1 cellular context compared by ENCODE assay signal in the genomic region with DNA sequence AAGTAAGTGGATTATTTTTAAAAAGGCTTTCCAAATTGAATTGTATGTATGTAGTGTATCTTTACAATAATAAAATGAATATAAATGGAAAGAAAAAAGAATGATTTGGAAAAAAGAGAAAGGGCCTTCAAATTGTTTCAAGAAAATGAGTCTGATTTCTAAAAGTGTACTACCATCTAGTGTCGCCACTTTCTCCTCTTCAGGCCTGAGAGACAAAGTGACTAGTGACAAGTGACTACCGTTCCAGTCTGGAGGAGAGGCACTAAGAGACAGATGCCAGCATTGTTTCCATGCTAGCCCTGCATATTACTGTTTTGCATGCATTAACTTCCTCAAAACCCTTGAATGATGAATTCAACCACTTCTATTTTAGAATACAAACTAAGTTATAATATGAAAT.
TF ChIP-seq lines count a peak whose summit lies in the region.

No MANE protein-coding gene starts in this region.

TF ChIP-seq in HCT116, 20 proteins besides CTCF, POLR2A, EP300 and RAD21 (continued from another document):
- TF ChIP-seq TCF7L2 (IDR thresholded peaks at IDR 0.05; ENCODE audit: borderline replicate concordance, extremely low read depth, insufficient read depth, insufficient read length) (no peak), CEBPB (IDR thresholded peaks at IDR 0.05; ENCODE audit: low read depth) (no peak), ZNF274 (IDR thresholded peaks at IDR 0.05; ENCODE audit: low read depth, low read length) (no peak), YY1 (IDR thresholded peaks at IDR 0.05; ENCODE audit: extremely low read depth, insufficient replicate concordance, low read depth, low read length) (no peak), EZH2phosphoT487 (IDR thresholded peaks at IDR 0.05; ENCODE audit: borderline replicate concordance) (no peak), FOSL1 (IDR thresholded peaks at IDR 0.05; ENCODE audit: low read depth) (no peak), SIN3A (IDR thresholded peaks at IDR 0.05; ENCODE audit: low read depth) (no peak), SRF (IDR thresholded peaks at IDR 0.05; ENCODE audit: low read depth) (no peak)
- TF ChIP-seq, protein P1, sequence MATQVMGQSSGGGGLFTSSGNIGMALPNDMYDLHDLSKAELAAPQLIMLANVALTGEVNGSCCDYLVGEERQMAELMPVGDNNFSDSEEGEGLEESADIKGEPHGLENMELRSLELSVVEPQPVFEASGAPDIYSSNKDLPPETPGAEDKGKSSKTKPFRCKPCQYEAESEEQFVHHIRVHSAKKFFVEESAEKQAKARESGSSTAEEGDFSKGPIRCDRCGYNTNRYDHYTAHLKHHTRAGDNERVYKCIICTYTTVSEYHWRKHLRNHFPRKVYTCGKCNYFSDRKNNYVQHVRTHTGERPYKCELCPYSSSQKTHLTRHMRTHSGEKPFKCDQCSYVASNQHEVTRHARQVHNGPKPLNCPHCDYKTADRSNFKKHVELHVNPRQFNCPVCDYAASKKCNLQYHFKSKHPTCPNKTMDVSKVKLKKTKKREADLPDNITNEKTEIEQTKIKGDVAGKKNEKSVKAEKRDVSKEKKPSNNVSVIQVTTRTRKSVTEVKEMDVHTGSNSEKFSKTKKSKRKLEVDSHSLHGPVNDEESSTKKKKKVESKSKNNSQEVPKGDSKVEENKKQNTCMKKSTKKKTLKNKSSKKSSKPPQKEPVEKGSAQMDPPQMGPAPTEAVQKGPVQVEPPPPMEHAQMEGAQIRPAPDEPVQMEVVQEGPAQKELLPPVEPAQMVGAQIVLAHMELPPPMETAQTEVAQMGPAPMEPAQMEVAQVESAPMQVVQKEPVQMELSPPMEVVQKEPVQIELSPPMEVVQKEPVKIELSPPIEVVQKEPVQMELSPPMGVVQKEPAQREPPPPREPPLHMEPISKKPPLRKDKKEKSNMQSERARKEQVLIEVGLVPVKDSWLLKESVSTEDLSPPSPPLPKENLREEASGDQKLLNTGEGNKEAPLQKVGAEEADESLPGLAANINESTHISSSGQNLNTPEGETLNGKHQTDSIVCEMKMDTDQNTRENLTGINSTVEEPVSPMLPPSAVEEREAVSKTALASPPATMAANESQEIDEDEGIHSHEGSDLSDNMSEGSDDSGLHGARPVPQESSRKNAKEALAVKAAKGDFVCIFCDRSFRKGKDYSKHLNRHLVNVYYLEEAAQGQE (IDR thresholded peaks at IDR 0.05; ENCODE audit: low read depth): no peak
